In genomic region chr7:66847523-66847855, GRCh38 we compare ENCODE assay signal across 8 cellular contexts.
A peak's percentile ranks its signal among the peaks of the same experiment; 100 is the strongest.
DNase-seq lines count a peak whose midpoint lies in the region; ATAC-seq, FAIRE-seq and TF ChIP-seq lines count a peak whose summit lies in the region.
"Not testable (repeated sequence)": the region's sequence is repeated elsewhere in the genome, so short reads cannot be mapped to it uniquely, and the experiment has no call there.

No MANE protein-coding gene starts in this region.

- POLR2A ChIA-PET in activated CD4-positive, alpha-beta T cell treated with anti-CD3 and anti-CD28 coated beads for 36 hours (lab: Charles Lee); endothelial cell of umbilical vein (lab: Charles Lee): not testable (repeated sequence)

- dilution Hi-C loops in endothelial cell of umbilical vein (cut with MboI; ENCODE audit: extremely low pct_ligation_motif_present, low sequenced_read_pairs) = not testable (repeated sequence)

- not testable (repeated sequence) for DNase-seq in CD14-positive monocyte (ENCODE audit: low spot score); HL-60 (ENCODE audit: low read depth in 1 of 2, low spot score in 1 of 2); activated CD4-positive, alpha-beta T cell treated with anti-CD3 and anti-CD28 coated beads for 36 hours; activated naive CD8-positive, alpha-beta T cell treated with anti-CD3 and anti-CD28 coated beads for 36 hours; endothelial cell of umbilical vein (ENCODE audit: low read depth, low spot score); osteocyte (ENCODE audit: extremely low spot score, unreplicated experiment)

- peaks cover 50% of the 10 kb centered on the region for H3K4me1 ChIP-seq in OCI-LY3 (ENCODE audit: low read length)
- H3K4me1 ChIP-seq in endothelial cell of umbilical vein (ENCODE audit: control insufficient read depth, extremely low read depth, insufficient read depth, low read length) = not testable (repeated sequence)

- H2AFZ ChIP-seq in OCI-LY3 (ENCODE audit: low read depth, low read length); endothelial cell of umbilical vein (ENCODE audit: low read depth, low read length): not testable (repeated sequence)

- H3K9ac ChIP-seq in OCI-LY3 (ENCODE audit: low read length) = peak overlapping the region; percentile 73
- not testable (repeated sequence) for H3K9ac ChIP-seq in endothelial cell of umbilical vein (replicated peaks; ENCODE audit: extremely low read depth, insufficient read depth, low read length)

- not testable (repeated sequence) for H3K9me3 ChIP-seq in OCI-LY3 (ENCODE audit: insufficient read depth, low read length); endothelial cell of umbilical vein (replicated peaks; ENCODE audit: control insufficient read depth, insufficient read depth, low read length)

- H3K4me2 ChIP-seq in OCI-LY3 (ENCODE audit: low read length) = peak overlapping the region; percentile 77
- not testable (repeated sequence) for H3K4me2 ChIP-seq in endothelial cell of umbilical vein (ENCODE audit: insufficient read depth, low read length)

- not testable (repeated sequence) for H3K27me3 ChIP-seq in HL-60 (ENCODE audit: insufficient read depth, poor library complexity, severe bottlenecking); OCI-LY3 (ENCODE audit: low read depth, low read length); endothelial cell of umbilical vein (ENCODE audit: control insufficient read depth in 2 of 2, insufficient read depth in 2 of 2, low read length in 2 of 2)

- peaks cover 38% of the 10 kb centered on the region for H3K4me1 Mint-ChIP-seq in CD14-positive monocyte
- H3K4me1 Mint-ChIP-seq in activated CD4-positive, alpha-beta T cell treated with anti-CD3 and anti-CD28 coated beads for 36 hours = peaks cover 24% of the 10 kb centered on the region
- peaks cover 27% of the 10 kb centered on the region for H3K4me1 Mint-ChIP-seq in activated naive CD8-positive, alpha-beta T cell treated with anti-CD3 and anti-CD28 coated beads for 36 hours
- peaks cover 23% of the 10 kb centered on the region for H3K4me1 Mint-ChIP-seq in nephron
- peaks cover 26% of the 10 kb centered on the region for H3K4me1 Mint-ChIP-seq in osteocyte (ENCODE audit: unreplicated experiment)

- not testable (repeated sequence) for H3K9me3 Mint-ChIP-seq in CD14-positive monocyte; activated CD4-positive, alpha-beta T cell treated with anti-CD3 and anti-CD28 coated beads for 36 hours (ENCODE audit: low read depth); activated naive CD8-positive, alpha-beta T cell treated with anti-CD3 and anti-CD28 coated beads for 36 hours; nephron; osteocyte (ENCODE audit: unreplicated experiment)

- not testable (repeated sequence) for H4K20me1 ChIP-seq in OCI-LY3 (ENCODE audit: insufficient read depth, low read length); endothelial cell of umbilical vein (replicated peaks; ENCODE audit: control insufficient read depth, extremely low read depth, insufficient read depth, low read length)

- not testable (repeated sequence) for H3K4me3 Mint-ChIP-seq in CD14-positive monocyte; activated CD4-positive, alpha-beta T cell treated with anti-CD3 and anti-CD28 coated beads for 36 hours; activated naive CD8-positive, alpha-beta T cell treated with anti-CD3 and anti-CD28 coated beads for 36 hours; osteocyte (ENCODE audit: unreplicated experiment)
- H3K4me3 Mint-ChIP-seq in nephron = peak overlapping the region; percentile 13 to 64 (median 46)

- H3K27ac ChIP-seq in HL-60 (replicated peaks) (peak overlapping the region; percentile 70), OCI-LY3 (ENCODE audit: low read length) (peak overlapping the region; percentile 96), endothelial cell of umbilical vein (ENCODE audit: insufficient read depth, low read depth, low read length) (peak overlapping the region; percentile 83)

- TF ChIP-seq POLR2A in endothelial cell of umbilical vein (IDR thresholded peaks at IDR 0.05; ENCODE audit: low read depth, low read length) = not testable (repeated sequence)

- ATAC-seq in activated CD4-positive, alpha-beta T cell treated with anti-CD3 and anti-CD28 coated beads for 36 hours = not testable (repeated sequence)

- intact Hi-C loops in CD14-positive monocyte (cut with micrococcal nuclease) = not testable (repeated sequence)
- intact Hi-C loops in activated CD4-positive, alpha-beta T cell treated with anti-CD3 and anti-CD28 coated beads for 36 hours (cut with DNase I, micrococcal nuclease) = loop anchor here in 1 of 2 experiments (5.0 kb wide), 1 partner anchor 455 kb away; no protein-coding TSS in a partner anchor
- intact Hi-C loops in endothelial cell of umbilical vein (cut with micrococcal nuclease) = loop anchor here (10.0 kb wide), 1 partner anchor 457 kb away; no protein-coding TSS in a partner anchor

- peaks cover 44% of the 10 kb centered on the region for H3K79me2 ChIP-seq in OCI-LY3 (ENCODE audit: low read length)
- not testable (repeated sequence) for H3K79me2 ChIP-seq in endothelial cell of umbilical vein (ENCODE audit: control insufficient read depth, insufficient read depth, low read length)

- TF ChIP-seq CTCF in CD14-positive monocyte (IDR thresholded peaks at IDR 0.05); HL-60 (IDR thresholded peaks at IDR 0.05; ENCODE audit: insufficient read depth, low read length); OCI-LY3 (IDR thresholded peaks at IDR 0.05; ENCODE audit: low read depth, low read length); endothelial cell of umbilical vein (IDR thresholded peaks at IDR 0.05; ENCODE audit: extremely low read depth in 1 of 2, insufficient read depth in 1 of 2, low read depth in 1 of 2, low read length in 2 of 2); nephron (IDR thresholded peaks at IDR 0.05; ENCODE audit: unreplicated experiment in 3 of 3); osteocyte (IDR thresholded peaks at IDR 0.05): not testable (repeated sequence)

- H3K27me3 Mint-ChIP-seq in CD14-positive monocyte (ENCODE audit: low read depth in 3 of 3); activated CD4-positive, alpha-beta T cell treated with anti-CD3 and anti-CD28 coated beads for 36 hours; activated naive CD8-positive, alpha-beta T cell treated with anti-CD3 and anti-CD28 coated beads for 36 hours; nephron (ENCODE audit: low read depth); osteocyte (ENCODE audit: unreplicated experiment): not testable (repeated sequence)

- not testable (repeated sequence) for H3K36me3 Mint-ChIP-seq in CD14-positive monocyte; activated CD4-positive, alpha-beta T cell treated with anti-CD3 and anti-CD28 coated beads for 36 hours (ENCODE audit: low read depth); activated naive CD8-positive, alpha-beta T cell treated with anti-CD3 and anti-CD28 coated beads for 36 hours; nephron (ENCODE audit: low read depth); osteocyte (ENCODE audit: unreplicated experiment)

- CTCF ChIA-PET in activated CD4-positive, alpha-beta T cell treated with anti-CD3 and anti-CD28 coated beads for 36 hours (lab: Charles Lee); endothelial cell of umbilical vein (lab: Charles Lee): not testable (repeated sequence)

- not testable (repeated sequence) for BruUV-seq in endothelial cell of umbilical vein (replicated peaks; lab: Mats Ljungman, UMichigan)

- not testable (repeated sequence) for H3K9me1 ChIP-seq in endothelial cell of umbilical vein (replicated peaks; ENCODE audit: control insufficient read depth, extremely low read depth, insufficient read depth, low read length)

- not testable (repeated sequence) for H3K4me3 ChIP-seq in HL-60 (replicated peaks; ENCODE audit: insufficient read depth, low read length); endothelial cell of umbilical vein (replicated peaks in 1 of 3; ENCODE audit: insufficient read depth in 1 of 3, low read depth in 1 of 3, low read length in 3 of 3)
- H3K4me3 ChIP-seq in OCI-LY3 (ENCODE audit: low read length) = peak overlapping the region; percentile 66

- H3K27ac Mint-ChIP-seq in CD14-positive monocyte = peak overlapping the region; percentile 95 to 100 (median 99)
- peak overlapping the region; percentile 19 for H3K27ac Mint-ChIP-seq in activated CD4-positive, alpha-beta T cell treated with anti-CD3 and anti-CD28 coated beads for 36 hours
- H3K27ac Mint-ChIP-seq in activated naive CD8-positive, alpha-beta T cell treated with anti-CD3 and anti-CD28 coated beads for 36 hours = peak overlapping the region; percentile 60
- peak overlapping the region in 2 of 3 experiments; percentile 48 to 82 for H3K27ac Mint-ChIP-seq in nephron
- peak overlapping the region; percentile 60 for H3K27ac Mint-ChIP-seq in osteocyte (ENCODE audit: unreplicated experiment)

- FAIRE-seq in endothelial cell of umbilical vein (lab: Jason Lieb, UNC) = not testable (repeated sequence)

- H3K36me3 ChIP-seq in OCI-LY3 (replicated peaks; ENCODE audit: low read depth, low read length); endothelial cell of umbilical vein (ENCODE audit: control insufficient read depth in 2 of 2, extremely low read depth in 1 of 2, insufficient read depth in 2 of 2, low read length in 2 of 2): not testable (repeated sequence)

Comparison
In these comparisons a context has a peak if more than half of its experiments do, and no peak if none do; other contexts are left out.
1. H3K27ac Mint-ChIP-seq: peak in every context shown above with its lines; median percentile 99 in CD14-positive monocyte; 65 in nephron; 60 in activated naive CD8-positive, alpha-beta T cell treated with anti-CD3 and anti-CD28 coated beads for 36 hours; 60 in osteocyte; 19 in activated CD4-positive, alpha-beta T cell treated with anti-CD3 and anti-CD28 coated beads for 36 hours.